ENCODE assay signal across 9 cellular contexts in the genomic region with DNA sequence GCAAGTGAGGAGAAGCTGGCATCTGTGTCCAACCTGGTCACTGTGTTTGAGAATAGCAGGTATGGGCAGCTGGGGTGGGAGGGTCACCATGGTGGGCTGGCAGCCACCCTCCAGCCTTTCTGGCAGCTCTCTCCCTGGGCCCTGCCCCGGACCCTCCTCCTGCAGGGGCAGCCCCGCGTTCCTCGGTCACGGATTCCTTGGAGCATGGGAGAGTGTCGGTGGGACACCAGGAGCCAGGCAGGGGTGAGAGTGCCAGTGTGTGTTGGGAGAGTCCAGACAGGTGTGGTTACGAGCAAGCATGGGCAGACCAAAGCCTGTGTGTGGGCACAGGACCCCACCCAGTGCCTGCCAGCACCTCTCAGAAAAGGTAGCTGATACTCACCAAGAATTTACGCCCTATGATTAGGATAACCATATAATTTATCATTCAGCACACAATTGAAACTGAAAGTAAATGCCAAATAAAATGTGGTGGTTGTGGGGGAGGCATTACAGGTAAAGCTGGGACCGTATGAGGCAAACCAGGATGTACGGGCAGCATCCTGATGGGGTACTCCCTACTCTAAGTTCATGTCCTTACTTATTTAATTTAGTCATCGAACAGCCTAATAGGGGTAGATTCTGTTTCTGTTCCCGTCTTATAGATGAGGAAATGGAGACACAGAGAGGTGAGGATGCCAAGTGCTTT. TPM values are rescaled to one million over a fixed set of nuclear protein-coding genes. Genes with fewer than 3 reads are reported as not detected.
A peak's percentile ranks its signal among the peaks of the same experiment; 100 is the strongest.
DNase-seq lines count a peak whose midpoint lies in the region; ATAC-seq and TF ChIP-seq lines count a peak whose summit lies in the region.
"Had no signal": no experiment of that assay in that cellular context is flagged by ENCODE, and none has a peak within 500 bp of the region (broad histone marks: within the 10 kb centered on the region; RNA-seq: fewer than 3 reads in every experiment).

No MANE protein-coding gene starts in this region.

- TF ChIP-seq POLR2A in Peyer's patch (IDR thresholded peaks at IDR 0.05) = no peak

- TF ChIP-seq CTCF in DOHH2 (IDR thresholded peaks at IDR 0.05; ENCODE audit: low read depth, low read length, poor library complexity, severe bottlenecking) (no peak), Peyer's patch (IDR thresholded peaks at IDR 0.05) (no peak), mucosa of descending colon (IDR thresholded peaks at IDR 0.05) (no peak)

- peak; percentile 9 for ATAC-seq in GM21526 (IDR thresholded peaks at IDR 0.05; ENCODE audit: low FRiP score, unreplicated experiment)
- ATAC-seq in mucosa of descending colon = peak; percentile 10
- no peak for ATAC-seq in HG03025 (IDR thresholded peaks at IDR 0.05; ENCODE audit: low FRiP score, unreplicated experiment)
- ATAC-seq in GM21786 (IDR thresholded peaks at IDR 0.05; ENCODE audit: unreplicated experiment) = no peak

- H3K27ac ChIP-seq in DOHH2 (ENCODE audit: low read depth, low read length) (peak overlapping the region; percentile 60), Peyer's patch (peak overlapping the region; percentile 30 to 85 (median 51))

- H3K36me3 ChIP-seq in DOHH2 (ENCODE audit: control insufficient read depth, low read length) (no peaks in the 10 kb centered on the region), Peyer's patch (no peaks in the 10 kb centered on the region), mucosa of descending colon (ENCODE audit: low read depth) (no peaks in the 10 kb centered on the region)

- H3K4me2 ChIP-seq in DOHH2 (ENCODE audit: low read length) = peak overlapping the region; percentile 76

- DNase-seq in Peyer's patch (no peak), mucosa of descending colon (no peak), NCI-H2107 treated with DMSO at 0.1 percent for 48 hours (lab: John Stamatoyannopoulos, UW; ENCODE audit: unreplicated experiment) (no peak), NCI-H526 treated with DMSO at 0.1 percent for 48 hours (lab: John Stamatoyannopoulos, UW) (no peak)
- DNase-seq: IMR-90 had no signal

- H3K4me1 ChIP-seq in DOHH2 (ENCODE audit: control insufficient read depth, low read length) = peaks cover 65% of the 10 kb centered on the region
- H3K4me1 ChIP-seq in Peyer's patch = no peaks in the 10 kb centered on the region
- no peaks in the 10 kb centered on the region for H3K4me1 ChIP-seq in mucosa of descending colon (ENCODE audit: low read depth)

- no peaks in the 10 kb centered on the region for H4K20me1 ChIP-seq in DOHH2 (ENCODE audit: control insufficient read depth, insufficient read depth, low read depth, low read length)

- no peaks in the 10 kb centered on the region for H3K9me2 ChIP-seq in DOHH2 (replicated peaks; ENCODE audit: control insufficient read depth, low read length)

- H3K79me2 ChIP-seq in DOHH2 (ENCODE audit: control insufficient read depth, low read length) = no peaks in the 10 kb centered on the region

- H3K9me3 ChIP-seq in DOHH2 (ENCODE audit: control insufficient read depth, insufficient read depth, low read length) = no peaks in the 10 kb centered on the region
- H3K9me3 ChIP-seq in Peyer's patch = no peaks in the 10 kb centered on the region
- no peaks in the 10 kb centered on the region for H3K9me3 ChIP-seq in mucosa of descending colon

- peaks cover 7% of the 10 kb centered on the region for H3F3A ChIP-seq in DOHH2 (ENCODE audit: control insufficient read depth, insufficient read depth)

- H3K27me3 ChIP-seq in DOHH2 (ENCODE audit: control insufficient read depth, low read length) = no peaks in the 10 kb centered on the region
- no peaks in the 10 kb centered on the region for H3K27me3 ChIP-seq in Peyer's patch

- intact Hi-C loops in mucosa of descending colon (cut with DNase I, micrococcal nuclease) = no loop called here

- peak overlapping the region; percentile 76 for H3K4me3 ChIP-seq in DOHH2 (ENCODE audit: low read length)
- H3K4me3 ChIP-seq in Peyer's patch = peak overlapping the region; percentile 37 to 49 (median 42)
- H3K4me3 ChIP-seq in mucosa of descending colon = no peak overlapping the region

RNA-seq across cellular contexts. Expression of a gene that starts 0.5 kb away (rescaled TPM):
- 100 to 1,000 TPM in 1 of 4 donors, 10 to 100 TPM in 2, 1 to 10 TPM in 1; 2.5 to 292 (median 34.9) TPM for total RNA-seq in Peyer's patch
- total RNA-seq in mucosa of descending colon = 10 to 100 TPM in 2 of 3 donors, 1 to 10 TPM in 1; 6.9 to 18.3 (median 14.1) TPM
- total RNA-seq: IMR-90 had no signal

RNA-seq across cellular contexts. Expression of a gene that starts 20.0 kb away (rescaled TPM):
- 100 to 1,000 TPM; 127 to 186 (median 158) TPM for total RNA-seq in Peyer's patch
- 100 to 1,000 TPM; 153 to 186 (median 157) TPM for total RNA-seq in mucosa of descending colon

RNA-seq across cellular contexts. Expression of a gene that starts 51.4 kb away (rescaled TPM):
- total RNA-seq in Peyer's patch (1 to 10 TPM in 2 of 4 donors, not detected in 2; 1.5 to 6.2 TPM), mucosa of descending colon (1 to 10 TPM in 2 of 3 donors, under 1 TPM in 1; 0.46 to 6.1 (median 3.9) TPM)
- total RNA-seq: IMR-90 had no signal

Comparison
In these comparisons a context has a peak if more than half of its experiments do, and no peak if none do; other contexts are left out.
1. ATAC-seq: peak in GM21526 (single experiment) and mucosa of descending colon (single experiment); none in HG03025 (single experiment) and GM21786 (single experiment).